In the genomic region with DNA sequence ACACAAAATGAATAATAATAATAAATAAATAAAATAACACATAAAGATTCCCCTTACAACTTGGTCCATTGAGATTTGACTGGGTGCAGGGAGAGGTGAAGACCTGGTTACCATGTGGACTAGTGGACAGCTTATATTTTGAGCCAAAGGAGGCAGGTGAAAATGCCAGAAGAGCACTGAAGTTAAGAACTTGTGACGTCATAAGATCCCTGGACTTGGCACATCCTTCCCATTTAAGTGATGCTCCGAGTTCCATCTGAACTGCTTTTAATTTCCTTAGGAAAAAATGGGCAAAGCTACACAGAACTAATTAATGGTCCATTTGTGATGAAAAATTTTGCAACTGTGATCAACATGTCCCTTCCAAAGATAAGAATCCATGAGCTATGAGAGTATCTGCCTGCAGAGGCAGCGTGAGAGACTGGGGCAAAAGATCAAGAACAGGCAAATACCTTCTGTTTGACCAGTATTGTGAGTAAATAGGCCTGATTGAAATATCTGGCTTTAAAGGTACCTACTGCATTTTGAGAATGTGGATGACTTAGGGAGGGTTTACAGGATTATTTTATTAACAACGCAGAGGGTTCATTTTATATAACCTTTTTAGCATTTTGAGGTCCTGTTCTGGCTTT, we compare ENCODE assay signal across 32 cellular contexts.
"Had no signal": no experiment of that assay in that cellular context is flagged by ENCODE, and none has a peak within 500 bp of the region (broad histone marks: within the 10 kb centered on the region; RNA-seq: fewer than 3 reads in every experiment).

No MANE protein-coding gene starts in this region.

- H3K27me3 ChIP-seq: adrenal gland, body of pancreas, esophagus squamous epithelium, gastroesophageal sphincter had no signal

- DNase-seq: activated B cell treated with CpG ODN at 0.5 μM for 24 hours; activated CD4-positive, alpha-beta T cell treated with anti-CD3 and anti-CD28 coated beads for 48 hours; activated CD4-positive, alpha-beta T cell treated with anti-CD3 and anti-CD28 coated beads, Interleukin-2, amount 50 U/mL, for 1 hour; activated CD4-positive, alpha-beta T cell treated with anti-CD3 and anti-CD28 coated beads, Interleukin-2, amount 50 U/mL, for 48 hours; activated CD8-positive, alpha-beta memory T cell treated with anti-CD3 and anti-CD28 coated beads for 24 hours; activated CD8-positive, alpha-beta T cell treated with anti-CD3 and anti-CD28 coated beads for 36 hours; activated effector memory CD4-positive, alpha-beta T cell treated with anti-CD3 and anti-CD28 coated beads, Interleukin-2, amount 50 U/mL, for 16 hours; activated naive CD4-positive, alpha-beta T cell treated with anti-CD3 and anti-CD28 coated beads for 36 hours; activated naive CD8-positive, alpha-beta T cell treated with anti-CD3 and anti-CD28 coated beads for 36 hours; activated naive CD8-positive, alpha-beta T cell treated with anti-CD3 and anti-CD28 coated beads, Interleukin-2, amount 50 U/mL, for 24 hours; activated T-cell treated with anti-CD3 and anti-CD28 coated beads, Interleukin-2, amount 50 U/mL, for 1 hour; activated T-cell treated with anti-CD3 and anti-CD28 coated beads, Interleukin-2, amount 50 U/mL, for 48 hours; adrenal gland; amygdala; aorta; body of pancreas; caudate nucleus; cortex of kidney; dermis blood vessel endothelial cell; effector CD4-positive, alpha-beta T cell; effector memory CD8-positive, alpha-beta T cell; esophagus squamous epithelium; foreskin melanocyte; T-helper 1 cell; T-helper 17 cell had no signal

- H3K9me3 ChIP-seq: adrenal gland, body of pancreas, esophagus squamous epithelium, gastroesophageal sphincter had no signal

- ATAC-seq: activated CD4-positive, CD25-positive, alpha-beta regulatory T cell treated with anti-CD3 and anti-CD28 coated beads, Interleukin-2, amount 50 U/mL, for 24 hours; activated CD8-positive, alpha-beta T cell treated with anti-CD3 and anti-CD28 coated beads for 36 hours; activated naive CD8-positive, alpha-beta T cell treated with anti-CD3 and anti-CD28 coated beads, Interleukin-2, amount 50 U/mL, for 24 hours; body of pancreas; effector memory CD8-positive, alpha-beta T cell; gastroesophageal sphincter; T-helper 17 cell had no signal

- H3K27ac Mint-ChIP-seq: activated B cell treated with CpG ODN at 0.5 μM for 24 hours; activated CD8-positive, alpha-beta T cell treated with anti-CD3 and anti-CD28 coated beads for 36 hours; activated naive CD4-positive, alpha-beta T cell treated with anti-CD3 and anti-CD28 coated beads for 36 hours; activated naive CD4-positive, alpha-beta T cell treated with anti-CD3 and anti-CD28 coated beads, Interleukin-2, amount 50 U/mL, for 24 hours; activated naive CD8-positive, alpha-beta T cell treated with anti-CD3 and anti-CD28 coated beads for 36 hours; activated naive CD8-positive, alpha-beta T cell treated with anti-CD3 and anti-CD28 coated beads, Interleukin-2, amount 50 U/mL, for 24 hours; activated T-helper 1 cell treated with anti-CD3 and anti-CD28 coated beads, Interleukin-12 subunit alpha, Interleukin-12 subunit beta, Interleukin-2, Interleukin-4 antibody, amounts not matched to agents 30 ng/mL and 10 ng/mL and 1 ng/mL, durations not matched to agents 14 hours and 24 hours and 36 hours; activated T-helper 2 cell treated with anti-CD3 and anti-CD28 coated beads, Interferon-gamma antibody, Interleukin-2, Interleukin-4, amounts not matched to agents 10 μg/mL and 5 μg/mL and 100 μg/mL, durations not matched to agents 14 hours and 24 hours and 36 hours; effector memory CD8-positive, alpha-beta T cell; T-helper 17 cell had no signal

- H3K27me3 Mint-ChIP-seq: activated B cell treated with CpG ODN at 0.5 μM for 24 hours; activated CD8-positive, alpha-beta T cell treated with anti-CD3 and anti-CD28 coated beads for 36 hours; activated naive CD4-positive, alpha-beta T cell treated with anti-CD3 and anti-CD28 coated beads, Interleukin-2, amount 50 U/mL, for 24 hours; activated naive CD8-positive, alpha-beta T cell treated with anti-CD3 and anti-CD28 coated beads for 36 hours; activated naive CD8-positive, alpha-beta T cell treated with anti-CD3 and anti-CD28 coated beads, Interleukin-2, amount 50 U/mL, for 24 hours; effector memory CD8-positive, alpha-beta T cell; T-helper 17 cell had no signal

- H3K4me1 Mint-ChIP-seq: activated B cell treated with CpG ODN at 0.5 μM for 24 hours; activated naive CD4-positive, alpha-beta T cell treated with anti-CD3 and anti-CD28 coated beads, Interleukin-2, amount 50 U/mL, for 24 hours; activated naive CD8-positive, alpha-beta T cell treated with anti-CD3 and anti-CD28 coated beads for 36 hours; activated naive CD8-positive, alpha-beta T cell treated with anti-CD3 and anti-CD28 coated beads, Interleukin-2, amount 50 U/mL, for 24 hours; T-helper 17 cell had no signal

- H3K36me3 ChIP-seq: adrenal gland, esophagus squamous epithelium, gastroesophageal sphincter had no signal

- H3K4me3 ChIP-seq: adrenal gland, body of pancreas, esophagus squamous epithelium, gastroesophageal sphincter had no signal

- H3K4me1 ChIP-seq: adrenal gland, body of pancreas, esophagus squamous epithelium had no signal

- H3K27ac ChIP-seq: adrenal gland, body of pancreas, epithelial cell of prostate, esophagus squamous epithelium, gastroesophageal sphincter had no signal

- FAIRE-seq: colon had no signal

- H3K4me3 Mint-ChIP-seq: activated B cell treated with CpG ODN at 0.5 μM for 24 hours; activated CD8-positive, alpha-beta T cell treated with anti-CD3 and anti-CD28 coated beads for 36 hours; activated naive CD4-positive, alpha-beta T cell treated with anti-CD3 and anti-CD28 coated beads for 36 hours; activated naive CD4-positive, alpha-beta T cell treated with anti-CD3 and anti-CD28 coated beads, Interleukin-2, amount 50 U/mL, for 24 hours; activated naive CD8-positive, alpha-beta T cell treated with anti-CD3 and anti-CD28 coated beads for 36 hours; activated naive CD8-positive, alpha-beta T cell treated with anti-CD3 and anti-CD28 coated beads, Interleukin-2, amount 50 U/mL, for 24 hours; activated T-helper 1 cell treated with anti-CD3 and anti-CD28 coated beads, Interleukin-12 subunit alpha, Interleukin-12 subunit beta, Interleukin-2, Interleukin-4 antibody, amounts not matched to agents 30 ng/mL and 10 ng/mL and 1 ng/mL, durations not matched to agents 14 hours and 24 hours and 36 hours; effector memory CD8-positive, alpha-beta T cell; T-helper 17 cell had no signal

- H3K9me3 Mint-ChIP-seq: activated B cell treated with CpG ODN at 0.5 μM for 24 hours; activated CD8-positive, alpha-beta T cell treated with anti-CD3 and anti-CD28 coated beads for 36 hours; activated naive CD4-positive, alpha-beta T cell treated with anti-CD3 and anti-CD28 coated beads for 36 hours; activated naive CD4-positive, alpha-beta T cell treated with anti-CD3 and anti-CD28 coated beads, Interleukin-2, amount 50 U/mL, for 24 hours; activated naive CD8-positive, alpha-beta T cell treated with anti-CD3 and anti-CD28 coated beads for 36 hours; activated naive CD8-positive, alpha-beta T cell treated with anti-CD3 and anti-CD28 coated beads, Interleukin-2, amount 50 U/mL, for 24 hours; activated T-helper 1 cell treated with anti-CD3 and anti-CD28 coated beads, Interleukin-12 subunit alpha, Interleukin-12 subunit beta, Interleukin-2, Interleukin-4 antibody, amounts not matched to agents 30 ng/mL and 10 ng/mL and 1 ng/mL, durations not matched to agents 14 hours and 24 hours and 36 hours; activated T-helper 2 cell treated with anti-CD3 and anti-CD28 coated beads, Interferon-gamma antibody, Interleukin-2, Interleukin-4, amounts not matched to agents 10 μg/mL and 5 μg/mL and 100 μg/mL, durations not matched to agents 14 hours and 24 hours and 36 hours; effector memory CD8-positive, alpha-beta T cell had no signal

- H3K36me3 Mint-ChIP-seq: activated naive CD4-positive, alpha-beta T cell treated with anti-CD3 and anti-CD28 coated beads, Interleukin-2, amount 50 U/mL, for 24 hours; activated naive CD8-positive, alpha-beta T cell treated with anti-CD3 and anti-CD28 coated beads for 36 hours had no signal
